In the genomic region with DNA sequence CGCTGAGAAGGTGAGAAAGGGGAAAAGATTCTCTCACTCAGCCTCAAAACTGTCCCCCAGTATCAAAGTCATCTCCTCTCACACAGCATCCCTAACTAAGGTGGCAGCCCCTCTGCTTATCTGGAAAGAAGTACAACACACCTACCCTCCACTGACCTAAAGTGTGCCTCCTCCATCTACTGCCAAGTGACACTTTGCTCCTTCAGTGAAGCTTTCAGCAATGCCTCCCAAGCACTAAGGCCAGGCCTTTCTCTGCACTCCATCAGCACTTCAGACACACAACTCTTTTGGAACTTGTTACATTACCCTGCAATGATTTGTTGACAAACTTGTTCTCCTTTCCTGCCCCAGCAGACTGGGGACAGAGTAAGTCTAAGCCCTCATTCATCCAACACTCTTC, we compare ENCODE assay signal across 3 cellular contexts.
TF ChIP-seq lines count a peak whose summit lies in the region.

No MANE protein-coding gene starts in this region.

TF ChIP-seq in A549, 52 proteins besides CTCF, POLR2A, EP300 and RAD21:
- TF ChIP-seq HEYL (CRISPR knock-in tag; IDR thresholded peaks at IDR 0.05): no peak
- no peak for TF ChIP-seq ZSCAN20 (CRISPR knock-in tag; IDR thresholded peaks at IDR 0.05)
- TF ChIP-seq PHF8 (IDR thresholded peaks at IDR 0.05; ENCODE audit: borderline replicate concordance, low read depth): no peak
- no peak for TF ChIP-seq FOSB (CRISPR knock-in tag; IDR thresholded peaks at IDR 0.05)
- TF ChIP-seq KDM5A (IDR thresholded peaks at IDR 0.05): no peak
- TF ChIP-seq, protein P1, sequence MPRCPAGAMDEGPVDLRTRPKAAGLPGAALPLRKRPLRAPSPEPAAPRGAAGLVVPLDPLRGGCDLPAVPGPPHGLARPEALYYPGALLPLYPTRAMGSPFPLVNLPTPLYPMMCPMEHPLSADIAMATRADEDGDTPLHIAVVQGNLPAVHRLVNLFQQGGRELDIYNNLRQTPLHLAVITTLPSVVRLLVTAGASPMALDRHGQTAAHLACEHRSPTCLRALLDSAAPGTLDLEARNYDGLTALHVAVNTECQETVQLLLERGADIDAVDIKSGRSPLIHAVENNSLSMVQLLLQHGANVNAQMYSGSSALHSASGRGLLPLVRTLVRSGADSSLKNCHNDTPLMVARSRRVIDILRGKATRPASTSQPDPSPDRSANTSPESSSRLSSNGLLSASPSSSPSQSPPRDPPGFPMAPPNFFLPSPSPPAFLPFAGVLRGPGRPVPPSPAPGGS (IDR thresholded peaks at IDR 0.05): no peak
- TF ChIP-seq HDAC2 (IDR thresholded peaks at IDR 0.05): no peak
- no peak for TF ChIP-seq ESRRA (IDR thresholded peaks at IDR 0.05; ENCODE audit: borderline replicate concordance, low read length)
- no peak for TF ChIP-seq CHD2 (IDR thresholded peaks at IDR 0.05; ENCODE audit: low read length, partially characterized antibody)
- no peak for TF ChIP-seq ZC3H11A (IDR thresholded peaks at IDR 0.05)
- TF ChIP-seq FOXS1 (CRISPR knock-in tag; IDR thresholded peaks at IDR 0.05): no peak
- TF ChIP-seq NR3C1 (IDR thresholded peaks at IDR 0.05): no peak
- TF ChIP-seq, protein P2, sequence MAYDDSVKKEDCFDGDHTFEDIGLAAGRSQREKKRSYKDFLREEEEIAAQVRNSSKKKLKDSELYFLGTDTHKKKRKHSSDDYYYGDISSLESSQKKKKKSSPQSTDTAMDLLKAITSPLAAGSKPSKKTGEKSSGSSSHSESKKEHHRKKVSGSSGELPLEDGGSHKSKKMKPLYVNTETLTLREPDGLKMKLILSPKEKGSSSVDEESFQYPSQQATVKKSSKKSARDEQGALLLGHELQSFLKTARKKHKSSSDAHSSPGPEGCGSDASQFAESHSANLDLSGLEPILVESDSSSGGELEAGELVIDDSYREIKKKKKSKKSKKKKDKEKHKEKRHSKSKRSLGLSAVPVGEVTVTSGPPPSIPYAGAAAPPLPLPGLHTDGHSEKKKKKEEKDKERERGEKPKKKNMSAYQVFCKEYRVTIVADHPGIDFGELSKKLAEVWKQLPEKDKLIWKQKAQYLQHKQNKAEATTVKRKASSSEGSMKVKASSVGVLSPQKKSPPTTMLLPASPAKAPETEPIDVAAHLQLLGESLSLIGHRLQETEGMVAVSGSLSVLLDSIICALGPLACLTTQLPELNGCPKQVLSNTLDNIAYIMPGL (CRISPR knock-in tag; IDR thresholded peaks at IDR 0.05; ENCODE audit: borderline replicate concordance): no peak
TF ChIP-seq in A549: peak in this region for 0.

TF ChIP-seq in HCT116, 20 proteins besides CTCF, POLR2A, EP300 and RAD21:
- no peak for TF ChIP-seq TCF7L2 (IDR thresholded peaks at IDR 0.05; ENCODE audit: borderline replicate concordance, extremely low read depth, insufficient read depth, insufficient read length)
- TF ChIP-seq EGR1 (IDR thresholded peaks at IDR 0.05; ENCODE audit: low read depth): no peak
- TF ChIP-seq JUND (IDR thresholded peaks at IDR 0.05): no peak
- TF ChIP-seq CEBPB (IDR thresholded peaks at IDR 0.05; ENCODE audit: low read depth): no peak
- no peak for TF ChIP-seq ZFX (IDR thresholded peaks at IDR 0.05)
- TF ChIP-seq SIN3A (IDR thresholded peaks at IDR 0.05; ENCODE audit: low read depth): no peak

TF ChIP-seq in GM12878, 131 proteins besides CTCF, POLR2A, EP300 and RAD21:
- no peak for TF ChIP-seq IRF4 (IDR thresholded peaks at IDR 0.05; ENCODE audit: low read depth, low read length)
- TF ChIP-seq NFYA (IDR thresholded peaks at IDR 0.05; ENCODE audit: borderline replicate concordance, low read depth, low read length): no peak
- TF ChIP-seq TCF12 (IDR thresholded peaks at IDR 0.05; ENCODE audit: low read depth, low read length): no peak
- no peak for TF ChIP-seq STAT1 (conservative IDR thresholded peaks at IDR 0.05)
- no peak for TF ChIP-seq SMAD5 (IDR thresholded peaks at IDR 0.05; ENCODE audit: low read depth)
- no peak for TF ChIP-seq SREBF1 (IDR thresholded peaks at IDR 0.05; ENCODE audit: low read length)
- no peak for TF ChIP-seq BACH1 (IDR thresholded peaks at IDR 0.05; ENCODE audit: borderline replicate concordance)
- TF ChIP-seq FOXK2 (IDR thresholded peaks at IDR 0.05): no peak
- TF ChIP-seq, protein P3, sequence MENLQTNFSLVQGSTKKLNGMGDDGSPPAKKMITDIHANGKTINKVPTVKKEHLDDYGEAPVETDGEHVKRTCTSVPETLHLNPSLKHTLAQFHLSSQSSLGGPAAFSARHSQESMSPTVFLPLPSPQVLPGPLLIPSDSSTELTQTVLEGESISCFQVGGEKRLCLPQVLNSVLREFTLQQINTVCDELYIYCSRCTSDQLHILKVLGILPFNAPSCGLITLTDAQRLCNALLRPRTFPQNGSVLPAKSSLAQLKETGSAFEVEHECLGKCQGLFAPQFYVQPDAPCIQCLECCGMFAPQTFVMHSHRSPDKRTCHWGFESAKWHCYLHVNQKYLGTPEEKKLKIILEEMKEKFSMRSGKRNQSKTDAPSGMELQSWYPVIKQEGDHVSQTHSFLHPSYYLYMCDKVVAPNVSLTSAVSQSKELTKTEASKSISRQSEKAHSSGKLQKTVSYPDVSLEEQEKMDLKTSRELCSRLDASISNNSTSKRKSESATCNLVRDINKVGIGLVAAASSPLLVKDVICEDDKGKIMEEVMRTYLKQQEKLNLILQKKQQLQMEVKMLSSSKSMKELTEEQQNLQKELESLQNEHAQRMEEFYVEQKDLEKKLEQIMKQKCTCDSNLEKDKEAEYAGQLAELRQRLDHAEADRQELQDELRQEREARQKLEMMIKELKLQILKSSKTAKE (IDR thresholded peaks at IDR 0.05; ENCODE audit: low read depth, poor library complexity, severe bottlenecking): no peak
- TF ChIP-seq JUNB (IDR thresholded peaks at IDR 0.05): no peak
- no peak for TF ChIP-seq SRF (IDR thresholded peaks at IDR 0.05; ENCODE audit: low read depth in 2 of 2, low read length in 2 of 2)
- TF ChIP-seq, protein P4, sequence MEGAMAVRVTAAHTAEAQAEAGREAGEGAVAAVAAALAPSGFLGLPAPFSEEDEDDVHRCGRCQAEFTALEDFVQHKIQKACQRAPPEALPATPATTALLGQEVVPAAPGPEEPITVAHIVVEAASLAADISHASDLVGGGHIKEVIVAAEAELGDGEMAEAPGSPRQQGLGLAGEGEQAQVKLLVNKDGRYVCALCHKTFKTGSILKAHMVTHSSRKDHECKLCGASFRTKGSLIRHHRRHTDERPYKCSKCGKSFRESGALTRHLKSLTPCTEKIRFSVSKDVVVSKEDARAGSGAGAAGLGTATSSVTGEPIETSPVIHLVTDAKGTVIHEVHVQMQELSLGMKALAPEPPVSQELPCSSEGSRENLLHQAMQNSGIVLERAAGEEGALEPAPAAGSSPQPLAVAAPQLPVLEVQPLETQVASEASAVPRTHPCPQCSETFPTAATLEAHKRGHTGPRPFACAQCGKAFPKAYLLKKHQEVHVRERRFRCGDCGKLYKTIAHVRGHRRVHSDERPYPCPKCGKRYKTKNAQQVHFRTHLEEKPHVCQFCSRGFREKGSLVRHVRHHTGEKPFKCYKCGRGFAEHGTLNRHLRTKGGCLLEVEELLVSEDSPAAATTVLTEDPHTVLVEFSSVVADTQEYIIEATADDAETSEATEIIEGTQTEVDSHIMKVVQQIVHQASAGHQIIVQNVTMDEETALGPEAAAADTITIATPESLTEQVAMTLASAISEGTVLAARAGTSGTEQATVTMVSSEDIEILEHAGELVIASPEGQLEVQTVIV (IDR thresholded peaks at IDR 0.05; ENCODE audit: borderline replicate concordance, partially characterized antibody): no peak
- no peak for TF ChIP-seq GABPA (IDR thresholded peaks at IDR 0.05; ENCODE audit: low read depth)
- TF ChIP-seq SMAD1 (IDR thresholded peaks at IDR 0.05; ENCODE audit: low read depth, partially characterized antibody): no peak
- no peak for TF ChIP-seq CBX5 (IDR thresholded peaks at IDR 0.05; ENCODE audit: low read depth)
- no peak for TF ChIP-seq POLR2AphosphoS2 (IDR thresholded peaks at IDR 0.05; ENCODE audit: low read depth, low read length)
